In the genomic region with DNA sequence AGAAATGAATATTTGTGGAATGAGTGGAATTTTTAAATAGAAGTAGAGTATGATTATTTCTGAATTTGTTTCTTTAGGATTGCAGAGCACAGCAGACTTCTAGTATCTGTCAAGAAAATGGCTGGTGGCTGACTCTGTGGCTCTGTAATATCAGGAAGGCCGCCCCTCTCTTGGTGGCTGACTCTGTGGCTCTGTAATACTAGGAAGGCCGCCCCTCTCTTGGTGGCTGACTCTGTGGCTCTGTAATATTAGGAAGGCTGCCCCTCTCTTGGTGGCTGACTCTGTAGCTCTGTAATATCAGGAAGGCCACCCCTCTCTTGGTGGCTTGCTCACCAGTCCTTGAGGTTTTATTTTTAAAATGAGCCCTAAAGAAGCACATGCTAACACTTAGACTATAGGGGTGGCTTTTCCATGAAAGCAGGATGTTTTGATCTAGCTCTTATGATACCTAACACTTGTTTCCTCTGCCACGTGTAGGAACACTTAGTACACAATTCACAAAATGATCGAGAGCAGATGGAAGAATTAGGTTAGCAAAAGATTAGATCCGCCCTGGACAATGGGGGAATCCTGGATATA, we compare ENCODE assay signal across 2 cellular contexts.
TF ChIP-seq lines count a peak whose summit lies in the region.

No MANE protein-coding gene starts in this region.

TF ChIP-seq in SK-N-SH, 30 proteins besides CTCF, POLR2A, EP300 and RAD21 (continued from another document):
- TF ChIP-seq CHD2 (IDR thresholded peaks at IDR 0.05; ENCODE audit: low read length, partially characterized antibody) = no peak
- no peak for TF ChIP-seq ELF1 (IDR thresholded peaks at IDR 0.05)
- TF ChIP-seq, protein P1, sequence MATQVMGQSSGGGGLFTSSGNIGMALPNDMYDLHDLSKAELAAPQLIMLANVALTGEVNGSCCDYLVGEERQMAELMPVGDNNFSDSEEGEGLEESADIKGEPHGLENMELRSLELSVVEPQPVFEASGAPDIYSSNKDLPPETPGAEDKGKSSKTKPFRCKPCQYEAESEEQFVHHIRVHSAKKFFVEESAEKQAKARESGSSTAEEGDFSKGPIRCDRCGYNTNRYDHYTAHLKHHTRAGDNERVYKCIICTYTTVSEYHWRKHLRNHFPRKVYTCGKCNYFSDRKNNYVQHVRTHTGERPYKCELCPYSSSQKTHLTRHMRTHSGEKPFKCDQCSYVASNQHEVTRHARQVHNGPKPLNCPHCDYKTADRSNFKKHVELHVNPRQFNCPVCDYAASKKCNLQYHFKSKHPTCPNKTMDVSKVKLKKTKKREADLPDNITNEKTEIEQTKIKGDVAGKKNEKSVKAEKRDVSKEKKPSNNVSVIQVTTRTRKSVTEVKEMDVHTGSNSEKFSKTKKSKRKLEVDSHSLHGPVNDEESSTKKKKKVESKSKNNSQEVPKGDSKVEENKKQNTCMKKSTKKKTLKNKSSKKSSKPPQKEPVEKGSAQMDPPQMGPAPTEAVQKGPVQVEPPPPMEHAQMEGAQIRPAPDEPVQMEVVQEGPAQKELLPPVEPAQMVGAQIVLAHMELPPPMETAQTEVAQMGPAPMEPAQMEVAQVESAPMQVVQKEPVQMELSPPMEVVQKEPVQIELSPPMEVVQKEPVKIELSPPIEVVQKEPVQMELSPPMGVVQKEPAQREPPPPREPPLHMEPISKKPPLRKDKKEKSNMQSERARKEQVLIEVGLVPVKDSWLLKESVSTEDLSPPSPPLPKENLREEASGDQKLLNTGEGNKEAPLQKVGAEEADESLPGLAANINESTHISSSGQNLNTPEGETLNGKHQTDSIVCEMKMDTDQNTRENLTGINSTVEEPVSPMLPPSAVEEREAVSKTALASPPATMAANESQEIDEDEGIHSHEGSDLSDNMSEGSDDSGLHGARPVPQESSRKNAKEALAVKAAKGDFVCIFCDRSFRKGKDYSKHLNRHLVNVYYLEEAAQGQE (IDR thresholded peaks at IDR 0.05; ENCODE audit: low read depth, low read length) = no peak
- no peak for TF ChIP-seq POLR2AphosphoS5 (IDR thresholded peaks at IDR 0.05; ENCODE audit: low read depth, low read length)
- no peak for TF ChIP-seq SMC3 (IDR thresholded peaks at IDR 0.05; ENCODE audit: low read depth, low read length)
- no peak for TF ChIP-seq GATA2 (CRISPR knock-in tag; IDR thresholded peaks at IDR 0.05)

TF ChIP-seq in SK-N-SH treated with all-trans-retinoic acid at 6 μM for 48 hours, 23 proteins besides CTCF, POLR2A, EP300 and RAD21 (continued from another document):
- TF ChIP-seq, protein P2, sequence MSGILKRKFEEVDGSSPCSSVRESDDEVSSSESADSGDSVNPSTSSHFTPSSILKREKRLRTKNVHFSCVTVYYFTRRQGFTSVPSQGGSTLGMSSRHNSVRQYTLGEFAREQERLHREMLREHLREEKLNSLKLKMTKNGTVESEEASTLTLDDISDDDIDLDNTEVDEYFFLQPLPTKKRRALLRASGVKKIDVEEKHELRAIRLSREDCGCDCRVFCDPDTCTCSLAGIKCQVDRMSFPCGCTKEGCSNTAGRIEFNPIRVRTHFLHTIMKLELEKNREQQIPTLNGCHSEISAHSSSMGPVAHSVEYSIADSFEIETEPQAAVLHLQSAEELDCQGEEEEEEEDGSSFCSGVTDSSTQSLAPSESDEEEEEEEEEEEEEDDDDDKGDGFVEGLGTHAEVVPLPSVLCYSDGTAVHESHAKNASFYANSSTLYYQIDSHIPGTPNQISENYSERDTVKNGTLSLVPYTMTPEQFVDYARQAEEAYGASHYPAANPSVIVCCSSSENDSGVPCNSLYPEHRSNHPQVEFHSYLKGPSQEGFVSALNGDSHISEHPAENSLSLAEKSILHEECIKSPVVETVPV (CRISPR knock-in tag; IDR thresholded peaks at IDR 0.05) = no peak
- TF ChIP-seq BACH2 (CRISPR knock-in tag; IDR thresholded peaks at IDR 0.05; ENCODE audit: borderline replicate concordance) (no peak), ZFP30 (CRISPR knock-in tag; IDR thresholded peaks at IDR 0.05) (no peak), CSDC2 (CRISPR knock-in tag; IDR thresholded peaks at IDR 0.05) (no peak), PPARA (CRISPR knock-in tag; IDR thresholded peaks at IDR 0.05; ENCODE audit: borderline replicate concordance) (no peak), TOX (CRISPR knock-in tag; IDR thresholded peaks at IDR 0.05; ENCODE audit: borderline replicate concordance) (no peak), SNAI2 (CRISPR knock-in tag; IDR thresholded peaks at IDR 0.05) (no peak), ISL1 (CRISPR knock-in tag; IDR thresholded peaks at IDR 0.05) (no peak), TCF4 (CRISPR knock-in tag; IDR thresholded peaks at IDR 0.05; ENCODE audit: borderline replicate concordance) (no peak), ZFP3 (CRISPR knock-in tag; IDR thresholded peaks at IDR 0.05) (no peak)
- TF ChIP-seq, protein P3, sequence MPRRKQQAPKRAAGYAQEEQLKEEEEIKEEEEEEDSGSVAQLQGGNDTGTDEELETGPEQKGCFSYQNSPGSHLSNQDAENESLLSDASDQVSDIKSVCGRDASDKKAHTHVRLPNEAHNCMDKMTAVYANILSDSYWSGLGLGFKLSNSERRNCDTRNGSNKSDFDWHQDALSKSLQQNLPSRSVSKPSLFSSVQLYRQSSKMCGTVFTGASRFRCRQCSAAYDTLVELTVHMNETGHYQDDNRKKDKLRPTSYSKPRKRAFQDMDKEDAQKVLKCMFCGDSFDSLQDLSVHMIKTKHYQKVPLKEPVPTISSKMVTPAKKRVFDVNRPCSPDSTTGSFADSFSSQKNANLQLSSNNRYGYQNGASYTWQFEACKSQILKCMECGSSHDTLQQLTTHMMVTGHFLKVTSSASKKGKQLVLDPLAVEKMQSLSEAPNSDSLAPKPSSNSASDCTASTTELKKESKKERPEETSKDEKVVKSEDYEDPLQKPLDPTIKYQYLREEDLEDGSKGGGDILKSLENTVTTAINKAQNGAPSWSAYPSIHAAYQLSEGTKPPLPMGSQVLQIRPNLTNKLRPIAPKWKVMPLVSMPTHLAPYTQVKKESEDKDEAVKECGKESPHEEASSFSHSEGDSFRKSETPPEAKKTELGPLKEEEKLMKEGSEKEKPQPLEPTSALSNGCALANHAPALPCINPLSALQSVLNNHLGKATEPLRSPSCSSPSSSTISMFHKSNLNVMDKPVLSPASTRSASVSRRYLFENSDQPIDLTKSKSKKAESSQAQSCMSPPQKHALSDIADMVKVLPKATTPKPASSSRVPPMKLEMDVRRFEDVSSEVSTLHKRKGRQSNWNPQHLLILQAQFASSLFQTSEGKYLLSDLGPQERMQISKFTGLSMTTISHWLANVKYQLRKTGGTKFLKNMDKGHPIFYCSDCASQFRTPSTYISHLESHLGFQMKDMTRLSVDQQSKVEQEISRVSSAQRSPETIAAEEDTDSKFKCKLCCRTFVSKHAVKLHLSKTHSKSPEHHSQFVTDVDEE (CRISPR knock-in tag; IDR thresholded peaks at IDR 0.05) = no peak
